1 cellular context compared by ENCODE assay signal in the genomic region with DNA sequence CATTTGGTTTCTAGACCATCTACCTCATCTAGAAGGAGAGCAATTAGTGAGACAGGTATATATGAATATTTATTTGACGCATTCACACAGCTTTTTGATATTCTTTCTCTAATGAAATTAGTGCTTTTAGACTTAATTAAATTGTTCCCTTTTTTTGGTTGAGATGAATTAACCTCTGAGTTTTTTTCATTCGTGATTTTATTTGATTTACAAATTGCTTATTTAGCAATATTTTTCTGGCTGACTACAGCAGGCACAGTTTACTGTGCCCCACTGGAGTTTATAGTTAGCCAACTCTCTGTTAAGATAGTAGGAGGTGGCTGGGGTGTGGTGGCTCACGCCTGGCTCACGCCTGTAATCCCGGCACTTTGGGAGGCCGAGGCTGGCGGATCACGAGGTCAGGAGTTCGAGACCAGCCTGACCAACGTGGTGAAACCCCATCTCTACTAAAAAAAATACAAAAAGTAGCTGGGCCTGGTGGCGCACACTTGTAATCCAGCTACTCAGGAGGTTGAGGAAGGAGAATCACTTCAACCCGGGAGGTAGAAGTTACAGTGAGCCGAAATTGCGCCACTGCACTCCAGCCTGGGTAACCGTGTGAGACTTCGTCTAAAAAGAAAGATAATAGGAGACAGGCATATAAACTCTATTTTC.
A peak's percentile ranks its signal among the peaks of the same experiment; 100 is the strongest.
TF ChIP-seq lines count a peak whose summit lies in the region.

No MANE protein-coding gene starts in this region.

TF ChIP-seq in HepG2, 621 proteins besides CTCF, POLR2A, EP300 and RAD21 (continued from another document):
- TF ChIP-seq ZBTB44 (CRISPR knock-in tag; IDR thresholded peaks at IDR 0.05) (no peak), ZNF776 (CRISPR knock-in tag; IDR thresholded peaks at IDR 0.05) (no peak), YY1 (IDR thresholded peaks at IDR 0.05; ENCODE audit: insufficient read depth, insufficient replicate concordance, low read depth, low read length) (no peak), MAFK (conservative IDR thresholded peaks at IDR 0.05 in 1 of 2, IDR thresholded peaks at IDR 0.05 in 1 of 2; ENCODE audit: low read length in 2 of 2) (peak; percentile 87 to 88), EZH2 (conservative IDR thresholded peaks at IDR 0.05; ENCODE audit: low read depth, low read length) (no peak)
